ENCODE assay signal across 8 cellular contexts in the genomic region with DNA sequence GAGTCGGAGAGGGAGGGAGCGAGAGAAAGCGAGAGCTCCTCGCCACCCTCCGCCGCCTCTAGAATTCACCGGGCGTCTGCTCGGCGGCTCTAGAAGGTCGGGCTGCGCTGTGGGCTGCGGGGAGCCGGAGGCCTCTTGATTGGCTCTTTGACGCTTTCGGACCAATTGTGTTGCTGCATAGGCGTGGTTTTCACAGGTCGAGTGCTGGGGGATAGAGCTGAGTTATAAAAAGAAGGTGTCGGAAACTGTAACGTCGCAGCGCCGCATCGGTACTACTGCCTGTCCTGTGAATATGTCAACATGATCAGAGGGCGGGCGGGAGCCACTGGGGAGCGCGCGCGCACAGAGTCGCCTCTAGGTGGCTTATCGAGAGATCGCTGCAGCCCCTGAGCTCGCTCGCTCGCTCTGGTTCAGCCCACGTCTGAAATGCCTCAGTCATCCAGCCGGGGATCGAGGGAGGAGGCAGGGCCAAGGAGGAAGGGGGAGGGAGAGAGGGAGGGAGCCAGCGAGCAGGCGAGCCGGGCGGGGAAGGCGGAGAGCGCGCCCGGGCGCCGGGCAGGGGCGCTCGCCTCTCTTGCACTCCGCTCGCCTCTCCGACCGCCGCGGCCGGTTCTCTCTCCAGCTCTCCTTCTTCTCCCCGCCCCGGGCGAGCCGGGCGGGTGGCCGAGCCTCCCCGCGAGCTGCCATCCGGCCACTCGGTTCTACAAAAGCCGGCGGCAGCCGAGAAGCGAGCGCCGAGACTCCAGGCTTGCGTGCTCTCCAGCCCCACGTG. TPM values are rescaled to one million over a fixed set of nuclear protein-coding genes. Genes with fewer than 3 reads are reported as not detected.
DNase-seq lines count a peak whose midpoint lies in the region; ATAC-seq and TF ChIP-seq lines count a peak whose summit lies in the region.

Gene TBX3 (minus strand): TSS at position 78 of the 772 bp plus-strand sequence. CDS start 975 bp downstream, outside the sequence.

- H3K23ac ChIP-seq in IMR-90 (ENCODE audit: low read depth, low read length): peak within 1 kb of the TSS; percentile 98

- H2BK20ac ChIP-seq in IMR-90 (ENCODE audit: low read depth, low read length): peak within 1 kb of the TSS; percentile 47; the same call in 1 of the 2 replicates

- H4K91ac ChIP-seq in IMR-90 (ENCODE audit: insufficient read depth, low read depth, low read length): peak within 1 kb of the TSS; percentile 93

- dilution Hi-C loops in IMR-90 (cut with HindIII; ENCODE audit: low sequenced_read_pairs, unreplicated experiment): no loop called here

- H4K20me1 ChIP-seq in IMR-90 (ENCODE audit: insufficient read depth, low read length): peaks cover 20% of the 10 kb centered on the region

- peak; percentile 81 for ATAC-seq in IMR-90 (ENCODE audit: low read depth)
- peak; percentile 82 for ATAC-seq in RWPE2 (ENCODE audit: low read depth)
- ATAC-seq in upper lobe of right lung: peak; percentile 89
- no peak for ATAC-seq in GM19397 (IDR thresholded peaks at IDR 0.05; ENCODE audit: unreplicated experiment)

- CTCF ChIA-PET in IMR-90 (lab: Yijun Ruan, JAX): interaction anchor here (0.6 to 2.5 kb wide), 18 partner anchors 9 to 751 kb away, joined by 3 to 11 read pairs (median 4); no protein-coding TSS in a partner anchor

- WGBS in IMR-90 (ENCODE audit: extremely low coverage in 2 of 2, insufficient read length in 1 of 2), 2 experiments: 0% methylated on average over 33 of the region's 76 CpGs; no CpG with 5 or more reads in 1 of the 2 experiments

- peak; percentile 98 for TF ChIP-seq POLR2A in IMR-90 (IDR thresholded peaks at IDR 0.05; ENCODE audit: low read depth, low read length)

- H3K36me3 ChIP-seq in IMR-90 (ENCODE audit: control insufficient read depth, insufficient read depth, low read length): peaks cover 18% of the 10 kb centered on the region
- peaks cover 31% of the 10 kb centered on the region for H3K36me3 ChIP-seq in RWPE2 (ENCODE audit: low read depth)
- H3K36me3 ChIP-seq in upper lobe of right lung: no peaks in the 10 kb centered on the region

- POLR2A ChIA-PET in IMR-90 (lab: Charles Lee; ENCODE audit: unreplicated experiment): interaction anchor here (0.5 to 2.0 kb wide), 21 partner anchors 9 to 1065 kb away, joined by 3 to 16 read pairs (median 4); no protein-coding TSS in a partner anchor

- in situ Hi-C loops in IMR-90 (cut with MboI; ENCODE audit: low sequenced_read_pairs): no loop called here

- H3K4me3 Mint-ChIP-seq in osteocyte (ENCODE audit: unreplicated experiment): peak within 1 kb of the TSS; percentile 90

- H3K4me2 ChIP-seq in IMR-90 (ENCODE audit: low read depth, low read length): peak within 1 kb of the TSS; percentile 88

- peaks cover 29% of the 10 kb centered on the region for H3K4me1 ChIP-seq in IMR-90 (ENCODE audit: control insufficient read depth, insufficient read depth, low read length)
- peaks cover 31% of the 10 kb centered on the region for H3K4me1 ChIP-seq in RWPE2 (ENCODE audit: insufficient read depth, poor library complexity, severe bottlenecking)
- H3K4me1 ChIP-seq in upper lobe of right lung: no peaks in the 10 kb centered on the region

- H3K4ac ChIP-seq in IMR-90 (ENCODE audit: low read depth, low read length): peak within 1 kb of the TSS; percentile 97

- intact Hi-C loops in IMR-90 (cut with micrococcal nuclease): loop anchor here (1.0 to 5.0 kb wide), 14 partner anchors 61 to 1068 kb away; no protein-coding TSS in a partner anchor
- intact Hi-C loops in cardiac septum (cut with DNase I): loop anchor here (5.0 to 10.0 kb wide), 7 partner anchors 113 to 768 kb away; no protein-coding TSS in a partner anchor
- intact Hi-C loops in upper lobe of right lung (cut with DNase I): no loop called here

- peaks cover 14 to 34% of the 10 kb centered on the region in 2 experiments for H3K79me1 ChIP-seq in IMR-90 (ENCODE audit: low read depth in 1 of 2, low read length in 2 of 2)

- H3K4me3 ChIP-seq in IMR-90 (ENCODE audit: insufficient read depth, low read depth, low read length): peak within 1 kb of the TSS; percentile 69
- H3K4me3 ChIP-seq in RWPE2 (ENCODE audit: severe bottlenecking): peak within 1 kb of the TSS; percentile 55
- H3K4me3 ChIP-seq in upper lobe of right lung: peak within 1 kb of the TSS; percentile 52

- H3K9me3 Mint-ChIP-seq in osteocyte (ENCODE audit: unreplicated experiment): no peaks in the 10 kb centered on the region

- peak within 1 kb of the TSS; percentile 93 for H2BK5ac ChIP-seq in IMR-90 (ENCODE audit: low read depth, low read length, poor library complexity, severe bottlenecking)

- peak within 1 kb of the TSS; percentile 86 for H2AK5ac ChIP-seq in IMR-90 (ENCODE audit: low read depth, low read length)

- no TSS peak for BruUV-seq in IMR-90 (replicated peaks; lab: Mats Ljungman, UMichigan)

- peak within 1 kb of the TSS; percentile 83 for H2AFZ ChIP-seq in IMR-90 (replicated peaks; ENCODE audit: low read length, poor library complexity)

- H2AK9ac ChIP-seq in IMR-90 (replicated peaks; ENCODE audit: low read depth, low read length, poor library complexity): peak within 1 kb of the TSS; percentile 98

- H3K18ac ChIP-seq in IMR-90 (ENCODE audit: low read depth, low read length): peak within 1 kb of the TSS; percentile 79

- peaks cover 91% of the 10 kb centered on the region for H3K27me3 Mint-ChIP-seq in osteocyte (ENCODE audit: unreplicated experiment)

- peak within 1 kb of the TSS; percentile 86 for H3K27ac Mint-ChIP-seq in osteocyte (ENCODE audit: unreplicated experiment)

- peak within 1 kb of the TSS; percentile 97 for H2BK120ac ChIP-seq in IMR-90 (ENCODE audit: low read depth, low read length)

- H3K9ac ChIP-seq in IMR-90 (ENCODE audit: low read depth, low read length): peak within 1 kb of the TSS; percentile 99

- peak within 1 kb of the TSS; percentile 98 for H3K56ac ChIP-seq in IMR-90 (ENCODE audit: extremely low read depth, insufficient read depth, low read length)

- H3K27me3 ChIP-seq in IMR-90 (ENCODE audit: control insufficient read depth, insufficient read depth, low read length): no peaks in the 10 kb centered on the region
- no peaks in the 10 kb centered on the region for H3K27me3 ChIP-seq in RWPE2 (ENCODE audit: insufficient read depth, poor library complexity, severe bottlenecking)
- peaks cover 57% of the 10 kb centered on the region for H3K27me3 ChIP-seq in upper lobe of right lung

- TF ChIP-seq CTCF in IMR-90 (conservative IDR thresholded peaks at IDR 0.05; ENCODE audit: low read depth, low read length): peak; percentile 66
- TF ChIP-seq CTCF in RWPE2 (IDR thresholded peaks at IDR 0.05; ENCODE audit: poor library complexity, severe bottlenecking): peak; percentile 84
- peak; percentile 61 for TF ChIP-seq CTCF in osteocyte (IDR thresholded peaks at IDR 0.05)
- peak; percentile 61 for TF ChIP-seq CTCF in upper lobe of right lung (IDR thresholded peaks at IDR 0.05)

- H3K27ac ChIP-seq in IMR-90 (ENCODE audit: insufficient read depth, low read length) (peak within 1 kb of the TSS; percentile 95), RWPE2 (ENCODE audit: poor library complexity, severe bottlenecking) (peak within 1 kb of the TSS; percentile 96), upper lobe of right lung (peak within 1 kb of the TSS; percentile 87)

- peak within 1 kb of the TSS; percentile 62; the same call in 2 of the 3 replicates for H2BK15ac ChIP-seq in IMR-90 (ENCODE audit: low read depth, low read length)

- no peaks in the 10 kb centered on the region for H3K36me3 Mint-ChIP-seq in osteocyte (ENCODE audit: unreplicated experiment)

- DNase-seq in COLO829 (ENCODE audit: low spot score): peak; percentile 96
- peak; percentile 99 for DNase-seq in IMR-90
- DNase-seq in RWPE2 (ENCODE audit: low spot score): peak; percentile 98
- peak in 43 of 58 donors; percentile 1 to 52 (median 20) for DNase-seq in anterior cingulate cortex (lab: John Stamatoyannopoulos, UW)
- DNase-seq in cardiac septum (ENCODE audit: low spot score): peak; percentile 94
- peak; percentile 91 for DNase-seq in osteocyte (ENCODE audit: extremely low spot score, unreplicated experiment)
- peak; percentile 89 for DNase-seq in upper lobe of right lung

- no peaks in the 10 kb centered on the region for H3K9me3 ChIP-seq in IMR-90 (ENCODE audit: control insufficient read depth, insufficient read depth, low read length)
- H3K9me3 ChIP-seq in RWPE2 (ENCODE audit: severe bottlenecking): no peaks in the 10 kb centered on the region
- H3K9me3 ChIP-seq in upper lobe of right lung: no peaks in the 10 kb centered on the region

- no peaks in the 10 kb centered on the region; the same call in 1 of the 2 replicates for H3K9me1 ChIP-seq in IMR-90 (ENCODE audit: insufficient read depth, low read length)

- H3K4me1 Mint-ChIP-seq in osteocyte (ENCODE audit: unreplicated experiment): peaks cover 38% of the 10 kb centered on the region

- peak within 1 kb of the TSS; percentile 94 to 98 for H4K8ac ChIP-seq in IMR-90 (ENCODE audit: low read depth in 2 of 2, low read length in 2 of 2)

- peak; percentile 60 for TF ChIP-seq RAD21 in IMR-90 (IDR thresholded peaks at IDR 0.05; ENCODE audit: low read length)

- H3K14ac ChIP-seq in IMR-90 (replicated peaks; ENCODE audit: low read depth, low read length): peak within 1 kb of the TSS; percentile 98

- peak within 1 kb of the TSS; percentile 26 for H4K5ac ChIP-seq in IMR-90 (ENCODE audit: low read depth, low read length)

TF ChIP-seq in IMR-90, 13 proteins besides CTCF, POLR2A, EP300 and RAD21:
- TF ChIP-seq CHD1 (IDR thresholded peaks at IDR 0.05; ENCODE audit: low read depth, low read length) (no peak; the same call in none of the 2 replicates), MAZ (IDR thresholded peaks at IDR 0.05; ENCODE audit: borderline replicate concordance, low read depth, low read length) (peak; percentile 99), BHLHE40 (IDR thresholded peaks at IDR 0.05; ENCODE audit: low read depth, low read length) (peak; percentile 60; the same call in 1 of the 2 replicates), SMC3 (IDR thresholded peaks at IDR 0.05; ENCODE audit: low read depth, low read length) (peak; percentile 47), NFE2L2 (IDR thresholded peaks at IDR 0.05; ENCODE audit: low read depth, low read length) (peak; percentile 74; the same call in 1 of the 2 replicates), CEBPB (IDR thresholded peaks at IDR 0.05; ENCODE audit: low read depth, low read length) (peak; percentile 48; the same call in 1 of the 2 replicates), FOS (IDR thresholded peaks at IDR 0.05; ENCODE audit: low read depth, low read length) (no peak), MXI1 (IDR thresholded peaks at IDR 0.05; ENCODE audit: borderline replicate concordance, low read depth, low read length) (peak; percentile 61; the same call in 1 of the 2 replicates)
TF ChIP-seq in IMR-90: peak in this region for 6.

RNA-seq across cellular contexts. Expression of gene TBX3, which starts in this region (rescaled TPM):
- total RNA-seq in IMR-90 (2012; rRNA removed): 15.8 and 18.6 TPM in 2 replicates
- 40.5 and 44.9 TPM in 2 replicates for polyA plus RNA-seq in IMR-90 (2012; rRNA removed)
- polyA plus RNA-seq in IMR-90 (2012; cell fraction: cytosol; rRNA removed): 13.1 and 30.1 TPM in 2 replicates
- 165 and 239 TPM in 2 replicates for polyA plus RNA-seq in IMR-90 (2012; cell fraction: nucleus; rRNA removed; ENCODE audit: low replicate concordance)
- total RNA-seq in cardiac septum: 17.1 TPM
- total RNA-seq in osteocyte: 0.91 and 0.99 TPM in 2 replicates
- 35.9 TPM for total RNA-seq in upper lobe of right lung

Comparison
In these comparisons a context has a peak if more than half of its experiments do, and no peak if none do; other contexts are left out.
1. Peak in DNase-seq in osteocyte; RNA of the gene not detected or under 1 TPM.
2. DNase-seq: peak in every context shown above with its lines; median percentile 99 in IMR-90; 98 in RWPE2; 96 in COLO829; 94 in cardiac septum; 91 in osteocyte; 89 in upper lobe of right lung; 20 in anterior cingulate cortex.